In genomic region chr7:6637544-6638229, GRCh38 we compare ENCODE assay signal across 1 cellular context.
TF ChIP-seq lines count a peak whose summit lies in the region.

No MANE protein-coding gene starts in this region.

TF ChIP-seq in HepG2, 621 proteins besides CTCF, POLR2A, EP300 and RAD21 (continued from another document and continues in another):
- TF ChIP-seq, protein P1, sequence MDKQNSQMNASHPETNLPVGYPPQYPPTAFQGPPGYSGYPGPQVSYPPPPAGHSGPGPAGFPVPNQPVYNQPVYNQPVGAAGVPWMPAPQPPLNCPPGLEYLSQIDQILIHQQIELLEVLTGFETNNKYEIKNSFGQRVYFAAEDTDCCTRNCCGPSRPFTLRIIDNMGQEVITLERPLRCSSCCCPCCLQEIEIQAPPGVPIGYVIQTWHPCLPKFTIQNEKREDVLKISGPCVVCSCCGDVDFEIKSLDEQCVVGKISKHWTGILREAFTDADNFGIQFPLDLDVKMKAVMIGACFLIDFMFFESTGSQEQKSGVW (CRISPR knock-in tag; IDR thresholded peaks at IDR 0.05; ENCODE audit: borderline replicate concordance): no peak
- TF ChIP-seq STAG1 (CRISPR knock-in tag; IDR thresholded peaks at IDR 0.05) (peak; percentile 46), SP2 (CRISPR knock-in tag; IDR thresholded peaks at IDR 0.05) (no peak), ZNF432 (CRISPR knock-in tag; IDR thresholded peaks at IDR 0.05; ENCODE audit: borderline replicate concordance) (no peak), RAD51 (IDR thresholded peaks at IDR 0.05; ENCODE audit: borderline replicate concordance) (no peak), SPEN (CRISPR knock-in tag; IDR thresholded peaks at IDR 0.05; ENCODE audit: low read depth) (0 out of 2 replicates have a peak, but pooled peaks have one; percentile 36), ZNF329 (CRISPR knock-in tag; IDR thresholded peaks at IDR 0.05; ENCODE audit: low read depth) (no peak), SMC3 (IDR thresholded peaks at IDR 0.05; ENCODE audit: low read length) (no peak), ZNF891 (CRISPR knock-in tag; IDR thresholded peaks at IDR 0.05) (peak; percentile 75; the same call in 1 of the 2 replicates), MXD1 (CRISPR knock-in tag; IDR thresholded peaks at IDR 0.05) (peak; percentile 55; the same call in 1 of the 2 replicates), KDM5B (CRISPR knock-in tag; IDR thresholded peaks at IDR 0.05; ENCODE audit: borderline replicate concordance) (0 out of 2 replicates have a peak, but pooled peaks have one; percentile 16), ZNF546 (CRISPR knock-in tag; conservative IDR thresholded peaks at IDR 0.05) (no peak), UBTF (CRISPR knock-in tag; IDR thresholded peaks at IDR 0.05) (peak; percentile 12; the same call in 1 of the 2 replicates), ZFX (CRISPR knock-in tag; IDR thresholded peaks at IDR 0.05; ENCODE audit: low read depth) (peak; percentile 33; the same call in 1 of the 2 replicates), ZNF639 (CRISPR knock-in tag; conservative IDR thresholded peaks at IDR 0.05) (0 out of 2 replicates have a peak, but pooled peaks have one; percentile 29), ESRRA (CRISPR knock-in tag; IDR thresholded peaks at IDR 0.05; ENCODE audit: low read depth) (no peak), CCDC6 (CRISPR knock-in tag; IDR thresholded peaks at IDR 0.05) (no peak), HOXA3 (CRISPR knock-in tag; IDR thresholded peaks at IDR 0.05) (0 out of 2 replicates have a peak, but pooled peaks have one; percentile 27), ZNF326 (CRISPR knock-in tag; IDR thresholded peaks at IDR 0.05; ENCODE audit: borderline replicate concordance) (no peak), ZBTB10 (CRISPR knock-in tag; IDR thresholded peaks at IDR 0.05; ENCODE audit: borderline replicate concordance) (no peak), DNMT3B (CRISPR knock-in tag; conservative IDR thresholded peaks at IDR 0.05) (no peak), ZNF605 (CRISPR knock-in tag; IDR thresholded peaks at IDR 0.05) (0 out of 2 replicates have a peak, but pooled peaks have one; percentile 17), HNRNPH1 (optimal IDR thresholded peaks at IDR 0.05; ENCODE audit: low read depth, low read length) (no peak), ZXDC (CRISPR knock-in tag; IDR thresholded peaks at IDR 0.05) (no peak)
- TF ChIP-seq, protein P2, sequence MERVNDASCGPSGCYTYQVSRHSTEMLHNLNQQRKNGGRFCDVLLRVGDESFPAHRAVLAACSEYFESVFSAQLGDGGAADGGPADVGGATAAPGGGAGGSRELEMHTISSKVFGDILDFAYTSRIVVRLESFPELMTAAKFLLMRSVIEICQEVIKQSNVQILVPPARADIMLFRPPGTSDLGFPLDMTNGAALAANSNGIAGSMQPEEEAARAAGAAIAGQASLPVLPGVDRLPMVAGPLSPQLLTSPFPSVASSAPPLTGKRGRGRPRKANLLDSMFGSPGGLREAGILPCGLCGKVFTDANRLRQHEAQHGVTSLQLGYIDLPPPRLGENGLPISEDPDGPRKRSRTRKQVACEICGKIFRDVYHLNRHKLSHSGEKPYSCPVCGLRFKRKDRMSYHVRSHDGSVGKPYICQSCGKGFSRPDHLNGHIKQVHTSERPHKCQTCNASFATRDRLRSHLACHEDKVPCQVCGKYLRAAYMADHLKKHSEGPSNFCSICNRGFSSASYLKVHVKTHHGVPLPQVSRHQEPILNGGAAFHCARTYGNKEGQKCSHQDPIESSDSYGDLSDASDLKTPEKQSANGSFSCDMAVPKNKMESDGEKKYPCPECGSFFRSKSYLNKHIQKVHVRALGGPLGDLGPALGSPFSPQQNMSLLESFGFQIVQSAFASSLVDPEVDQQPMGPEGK (CRISPR knock-in tag; IDR thresholded peaks at IDR 0.05): peak; percentile 87
- TF ChIP-seq, protein P3, sequence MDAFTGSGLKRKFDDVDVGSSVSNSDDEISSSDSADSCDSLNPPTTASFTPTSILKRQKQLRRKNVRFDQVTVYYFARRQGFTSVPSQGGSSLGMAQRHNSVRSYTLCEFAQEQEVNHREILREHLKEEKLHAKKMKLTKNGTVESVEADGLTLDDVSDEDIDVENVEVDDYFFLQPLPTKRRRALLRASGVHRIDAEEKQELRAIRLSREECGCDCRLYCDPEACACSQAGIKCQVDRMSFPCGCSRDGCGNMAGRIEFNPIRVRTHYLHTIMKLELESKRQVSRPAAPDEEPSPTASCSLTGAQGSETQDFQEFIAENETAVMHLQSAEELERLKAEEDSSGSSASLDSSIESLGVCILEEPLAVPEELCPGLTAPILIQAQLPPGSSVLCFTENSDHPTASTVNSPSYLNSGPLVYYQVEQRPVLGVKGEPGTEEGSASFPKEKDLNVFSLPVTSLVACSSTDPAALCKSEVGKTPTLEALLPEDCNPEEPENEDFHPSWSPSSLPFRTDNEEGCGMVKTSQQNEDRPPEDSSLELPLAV (CRISPR knock-in tag; conservative IDR thresholded peaks at IDR 0.05; ENCODE audit: low read depth): no peak
- TF ChIP-seq, protein P4, sequence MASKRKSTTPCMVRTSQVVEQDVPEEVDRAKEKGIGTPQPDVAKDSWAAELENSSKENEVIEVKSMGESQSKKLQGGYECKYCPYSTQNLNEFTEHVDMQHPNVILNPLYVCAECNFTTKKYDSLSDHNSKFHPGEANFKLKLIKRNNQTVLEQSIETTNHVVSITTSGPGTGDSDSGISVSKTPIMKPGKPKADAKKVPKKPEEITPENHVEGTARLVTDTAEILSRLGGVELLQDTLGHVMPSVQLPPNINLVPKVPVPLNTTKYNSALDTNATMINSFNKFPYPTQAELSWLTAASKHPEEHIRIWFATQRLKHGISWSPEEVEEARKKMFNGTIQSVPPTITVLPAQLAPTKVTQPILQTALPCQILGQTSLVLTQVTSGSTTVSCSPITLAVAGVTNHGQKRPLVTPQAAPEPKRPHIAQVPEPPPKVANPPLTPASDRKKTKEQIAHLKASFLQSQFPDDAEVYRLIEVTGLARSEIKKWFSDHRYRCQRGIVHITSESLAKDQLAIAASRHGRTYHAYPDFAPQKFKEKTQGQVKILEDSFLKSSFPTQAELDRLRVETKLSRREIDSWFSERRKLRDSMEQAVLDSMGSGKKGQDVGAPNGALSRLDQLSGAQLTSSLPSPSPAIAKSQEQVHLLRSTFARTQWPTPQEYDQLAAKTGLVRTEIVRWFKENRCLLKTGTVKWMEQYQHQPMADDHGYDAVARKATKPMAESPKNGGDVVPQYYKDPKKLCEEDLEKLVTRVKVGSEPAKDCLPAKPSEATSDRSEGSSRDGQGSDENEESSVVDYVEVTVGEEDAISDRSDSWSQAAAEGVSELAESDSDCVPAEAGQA (IDR thresholded peaks at IDR 0.05; ENCODE audit: low read depth): no peak
- TF ChIP-seq, protein P4 (CRISPR knock-in tag; IDR thresholded peaks at IDR 0.05; ENCODE audit: borderline replicate concordance): no peak
- TF ChIP-seq, protein P5, sequence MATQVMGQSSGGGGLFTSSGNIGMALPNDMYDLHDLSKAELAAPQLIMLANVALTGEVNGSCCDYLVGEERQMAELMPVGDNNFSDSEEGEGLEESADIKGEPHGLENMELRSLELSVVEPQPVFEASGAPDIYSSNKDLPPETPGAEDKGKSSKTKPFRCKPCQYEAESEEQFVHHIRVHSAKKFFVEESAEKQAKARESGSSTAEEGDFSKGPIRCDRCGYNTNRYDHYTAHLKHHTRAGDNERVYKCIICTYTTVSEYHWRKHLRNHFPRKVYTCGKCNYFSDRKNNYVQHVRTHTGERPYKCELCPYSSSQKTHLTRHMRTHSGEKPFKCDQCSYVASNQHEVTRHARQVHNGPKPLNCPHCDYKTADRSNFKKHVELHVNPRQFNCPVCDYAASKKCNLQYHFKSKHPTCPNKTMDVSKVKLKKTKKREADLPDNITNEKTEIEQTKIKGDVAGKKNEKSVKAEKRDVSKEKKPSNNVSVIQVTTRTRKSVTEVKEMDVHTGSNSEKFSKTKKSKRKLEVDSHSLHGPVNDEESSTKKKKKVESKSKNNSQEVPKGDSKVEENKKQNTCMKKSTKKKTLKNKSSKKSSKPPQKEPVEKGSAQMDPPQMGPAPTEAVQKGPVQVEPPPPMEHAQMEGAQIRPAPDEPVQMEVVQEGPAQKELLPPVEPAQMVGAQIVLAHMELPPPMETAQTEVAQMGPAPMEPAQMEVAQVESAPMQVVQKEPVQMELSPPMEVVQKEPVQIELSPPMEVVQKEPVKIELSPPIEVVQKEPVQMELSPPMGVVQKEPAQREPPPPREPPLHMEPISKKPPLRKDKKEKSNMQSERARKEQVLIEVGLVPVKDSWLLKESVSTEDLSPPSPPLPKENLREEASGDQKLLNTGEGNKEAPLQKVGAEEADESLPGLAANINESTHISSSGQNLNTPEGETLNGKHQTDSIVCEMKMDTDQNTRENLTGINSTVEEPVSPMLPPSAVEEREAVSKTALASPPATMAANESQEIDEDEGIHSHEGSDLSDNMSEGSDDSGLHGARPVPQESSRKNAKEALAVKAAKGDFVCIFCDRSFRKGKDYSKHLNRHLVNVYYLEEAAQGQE (IDR thresholded peaks at IDR 0.05; ENCODE audit: borderline replicate concordance in 1 of 2, low read depth in 1 of 2, low read length in 2 of 2): no peak
